Comparison of ENCODE assay signal across 17 cellular contexts in genomic region chr3:193903257-193903807, GRCh38.
"Had no signal": no experiment of that assay in that cellular context is flagged by ENCODE, and none has a peak within 500 bp of the region (broad histone marks: within the 10 kb centered on the region; RNA-seq: fewer than 3 reads in every experiment).

No MANE protein-coding gene starts in this region.

- H3K9me3 ChIP-seq: breast epithelium, neutrophil had no signal

- H3K79me2 ChIP-seq: parathyroid adenoma had no signal

- DNase-seq: activated CD4-positive, alpha-beta T cell treated with anti-CD3 and anti-CD28 coated beads, Interleukin-2, amount 50 U/mL, for 4 hours; activated naive CD4-positive, alpha-beta T cell treated with Interleukin-2 at 50 U/mL for 16 hours; anterior cingulate cortex; cerebellar nuclear complex; effector memory CD8-positive, alpha-beta T cell; heart left ventricle; lower lobe of right lung; midbrain; stimulated activated CD4-positive, alpha-beta T cell treated with anti-CD3 and anti-CD28 coated beads, Interleukin-12 subunit alpha, Interleukin-12 subunit beta, amount 100 ng/mL, for 4 hours; stimulated activated CD4-positive, alpha-beta T cell treated with anti-CD3 and anti-CD28 coated beads, Interleukin-2, amount 100 ng/mL, for 24 hours; T1000 had no signal

- H3K27me3 ChIP-seq: breast epithelium, heart left ventricle, neutrophil had no signal

- H3K27ac Mint-ChIP-seq: activated T-helper 17 cell treated with anti-CD3 and anti-CD28 coated beads, Interleukin-2, amount 50 U/mL, for 72 hours; effector memory CD8-positive, alpha-beta T cell had no signal

- H3K9ac ChIP-seq: parathyroid adenoma had no signal

- H3K9me3 Mint-ChIP-seq: effector memory CD8-positive, alpha-beta T cell had no signal

- ATAC-seq: activated CD4-positive, CD25-positive, alpha-beta regulatory T cell treated with anti-CD3 and anti-CD28 coated beads, Interleukin-2, amount 50 U/mL, for 24 hours; activated T-helper 17 cell treated with anti-CD3 and anti-CD28 coated beads, Interleukin-2, amount 50 U/mL, for 72 hours; effector memory CD8-positive, alpha-beta T cell had no signal

- H3K4me1 ChIP-seq: breast epithelium had no signal

- H2AFZ ChIP-seq: parathyroid adenoma had no signal

- H3K4me3 ChIP-seq: breast epithelium, heart left ventricle, lower lobe of right lung had no signal

- H3K4me3 Mint-ChIP-seq: activated T-helper 17 cell treated with anti-CD3 and anti-CD28 coated beads, Interleukin-2, amount 50 U/mL, for 72 hours; effector memory CD8-positive, alpha-beta T cell had no signal

- H3K36me3 ChIP-seq: breast epithelium, heart left ventricle, lower lobe of right lung, neutrophil had no signal

- H3K4me1 Mint-ChIP-seq: activated T-helper 17 cell treated with anti-CD3 and anti-CD28 coated beads, Interleukin-2, amount 50 U/mL, for 72 hours had no signal

- H3K27ac ChIP-seq: breast epithelium, epithelial cell of prostate, heart left ventricle, lower lobe of right lung, neutrophil, parathyroid adenoma had no signal
